In the genomic region with DNA sequence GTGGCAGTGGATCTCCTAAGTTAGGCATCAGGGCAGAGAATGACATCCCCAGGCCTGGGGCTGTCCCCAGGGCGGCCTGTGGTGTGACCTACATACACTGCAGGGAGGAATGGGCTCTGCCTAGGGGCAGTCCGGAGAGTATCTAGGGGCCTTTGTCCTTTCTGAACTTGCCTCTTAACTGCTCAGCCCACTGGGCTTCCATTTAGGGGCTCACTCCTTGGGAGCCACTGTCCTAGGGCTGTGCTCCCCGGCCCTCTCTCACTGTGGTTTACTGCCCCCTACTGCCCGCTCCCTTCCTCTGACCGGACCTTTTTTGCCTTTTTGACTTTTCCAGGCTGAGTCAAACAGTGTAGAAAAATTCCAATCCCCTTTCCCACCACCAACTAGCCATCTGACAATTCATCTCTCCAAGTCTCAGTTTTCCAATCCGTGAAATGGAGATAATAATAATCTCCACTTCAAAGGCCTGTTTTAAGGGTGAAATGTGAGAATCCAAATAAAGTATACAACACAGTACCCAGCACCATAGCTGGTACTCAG, we compare ENCODE assay signal across 8 cellular contexts.
DNase-seq lines count a peak whose midpoint lies in the region; ATAC-seq and TF ChIP-seq lines count a peak whose summit lies in the region.

No MANE protein-coding gene starts in this region.

- no peak for ATAC-seq in GM21515 (IDR thresholded peaks at IDR 0.05; ENCODE audit: unreplicated experiment)

- DNase-seq in NAMALWA (ENCODE audit: low spot score) (peak; percentile 56), cerebellar cortex (ENCODE audit: low spot score) (peak; percentile 51), kidney tubule cell (ENCODE audit: low spot score) (peak; percentile 53), occipital lobe (lab: John Stamatoyannopoulos, UW) (no peak)
- peak; percentile 45 for DNase-seq in stimulated activated CD4-positive, alpha-beta T cell treated with anti-CD3 and anti-CD28 coated beads, Interleukin-4, amount 100 ng/mL, for 24 hours

- H3K4me3 ChIP-seq in WI38 (ENCODE audit: low read depth, low read length), result no peak overlapping the region

- TF ChIP-seq CTCF in GM12872 (IDR thresholded peaks at IDR 0.05; ENCODE audit: insufficient read depth, low read depth, low read length) (peak; percentile 83), WI38 (IDR thresholded peaks at IDR 0.05; ENCODE audit: low read depth, low read length) (peak; percentile 77)
